Comparison of ENCODE assay signal across 23 cellular contexts in genomic region chr20:8795404-8795803, GRCh38.
"Had no signal": no experiment of that assay in that cellular context is flagged by ENCODE, and none has a peak within 500 bp of the region (broad histone marks: within the 10 kb centered on the region; RNA-seq: fewer than 3 reads in every experiment).

No MANE protein-coding gene starts in this region.

- H3K4me3 ChIP-seq: coronary artery, dorsolateral prefrontal cortex, gastroesophageal sphincter, mucosa of descending colon, right atrium auricular region, sigmoid colon, skin epidermis, testis, tibial nerve, upper lobe of right lung, vagina had no signal

- DNase-seq: dorsolateral prefrontal cortex; effector CD8-positive, alpha-beta T cell; foreskin fibroblast; glutamatergic neuron; immature natural killer cell; kidney; left colon; mucosa of descending colon; naive thymus-derived CD8-positive, alpha-beta T cell; posterior cingulate gyrus; sigmoid colon; stimulated activated CD4-positive, alpha-beta T cell treated with anti-CD3 and anti-CD28 coated beads, Interleukin-12 subunit alpha, Interleukin-12 subunit beta, amount 100 ng/mL, for 4 hours; testis; upper lobe of right lung had no signal

- ATAC-seq: esophagus mucosa; gastroesophageal sphincter; left colon; mucosa of descending colon; naive thymus-derived CD8-positive, alpha-beta T cell; upper lobe of right lung had no signal

- H3K27ac Mint-ChIP-seq: immature natural killer cell; naive thymus-derived CD8-positive, alpha-beta T cell; stimulated activated naive CD8-positive, alpha-beta T cell treated with anti-CD3 and anti-CD28 coated beads, Interleukin-15, Interleukin-2, amounts not matched to agents 100 ng/mL and 50 ng/mL, for 24 hours had no signal

- H3K27ac ChIP-seq: dorsolateral prefrontal cortex, neutrophil, testis, tibial nerve, vagina had no signal

- H3K9me3 Mint-ChIP-seq: immature natural killer cell; stimulated activated naive CD8-positive, alpha-beta T cell treated with anti-CD3 and anti-CD28 coated beads, Interleukin-15, Interleukin-2, amounts not matched to agents 100 ng/mL and 50 ng/mL, for 24 hours had no signal

- H3K36me3 ChIP-seq: neutrophil, right atrium auricular region, tibial nerve, upper lobe of right lung, vagina had no signal

- H3K27me3 ChIP-seq: dorsolateral prefrontal cortex, gastroesophageal sphincter, neutrophil, right atrium auricular region, sigmoid colon, testis, tibial nerve, upper lobe of right lung, vagina had no signal

- H3K9me3 ChIP-seq: gastroesophageal sphincter, mucosa of descending colon, neutrophil, right atrium auricular region, sigmoid colon, testis, tibial nerve, upper lobe of right lung, vagina had no signal

- H3K4me1 Mint-ChIP-seq: naive thymus-derived CD8-positive, alpha-beta T cell had no signal

- H3K4me3 Mint-ChIP-seq: immature natural killer cell; naive thymus-derived CD8-positive, alpha-beta T cell; stimulated activated naive CD8-positive, alpha-beta T cell treated with anti-CD3 and anti-CD28 coated beads, Interleukin-15, Interleukin-2, amounts not matched to agents 100 ng/mL and 50 ng/mL, for 24 hours had no signal

- H3K4me1 ChIP-seq: testis had no signal
